Comparison of ENCODE assay signal across 8 cellular contexts in genomic region chr1:11935040-11935378, GRCh38. TPM values are rescaled to one million over a fixed set of nuclear protein-coding genes. Genes with fewer than 3 reads are reported as not detected.
DNase-seq lines count a peak whose midpoint lies in the region; ATAC-seq and TF ChIP-seq lines count a peak whose summit lies in the region.

No MANE protein-coding gene starts in this region.

- no peak for DNase-seq in BE2C
- no peak for DNase-seq in cardiac fibroblast (ENCODE audit: low read depth in 2 of 2)
- DNase-seq in RKO (ENCODE audit: low spot score) = no peak
- no peak for DNase-seq in NCI-H1694 treated with DMSO at 0.1 percent for 48 hours (lab: John Stamatoyannopoulos, UW)

- peak overlapping the region; percentile 69 for H3K27ac ChIP-seq in muscle layer of duodenum (ENCODE audit: low read length)

- H3K4me3 ChIP-seq in BE2C (ENCODE audit: low read depth, low read length) (peak overlapping the region; percentile 69), cardiac fibroblast (replicated peaks in 1 of 2; ENCODE audit: low read depth in 2 of 2, low read length in 2 of 2) (peak overlapping the region; percentile 62 to 71), muscle layer of duodenum (ENCODE audit: low read depth in 1 of 2, low read length in 2 of 2) (peak overlapping the region; percentile 82 to 85)

- TF ChIP-seq CTCF in BE2C (IDR thresholded peaks at IDR 0.05; ENCODE audit: low read depth, low read length) (no peak), cardiac fibroblast (IDR thresholded peaks at IDR 0.05; ENCODE audit: low read depth, low read length) (no peak)

- H3K27me3 ChIP-seq in BE2C = no peaks in the 10 kb centered on the region
- H3K27me3 ChIP-seq in muscle layer of duodenum (ENCODE audit: low read depth, low read length) = no peaks in the 10 kb centered on the region

- H3K36me3 ChIP-seq in BE2C = no peaks in the 10 kb centered on the region
- no peaks in the 10 kb centered on the region for H3K36me3 ChIP-seq in muscle layer of duodenum (ENCODE audit: control insufficient read depth in 1 of 2, insufficient read depth in 2 of 2, low read length in 2 of 2)

- H3K9me3 ChIP-seq in BE2C (no peaks in the 10 kb centered on the region), muscle layer of duodenum (ENCODE audit: control insufficient read depth in 1 of 2, low read length in 2 of 2) (no peaks in the 10 kb centered on the region)

- H3K4me1 ChIP-seq in BE2C = peaks cover 6% of the 10 kb centered on the region; the same call in 1 of the 2 replicates
- H3K4me1 ChIP-seq in muscle layer of duodenum (ENCODE audit: control insufficient read depth in 1 of 2, insufficient read depth in 2 of 2, low read length in 2 of 2) = peaks cover under 1 to 24% of the 10 kb centered on the region in 2 donors

- ATAC-seq in HG03175 (IDR thresholded peaks at IDR 0.05; ENCODE audit: unreplicated experiment) (peak; percentile 10), HG03432 (IDR thresholded peaks at IDR 0.05; ENCODE audit: unreplicated experiment) (no peak), HG02884 (IDR thresholded peaks at IDR 0.05; ENCODE audit: unreplicated experiment) (no peak)

RNA-seq across cellular contexts. Expression of gene PLOD1, which starts 0.5 kb away (rescaled TPM):
- 53.3 TPM for polyA plus RNA-seq in BE2C (2012; ENCODE audit: insufficient read depth, insufficient read length, low read depth)

RNA-seq across cellular contexts. Expression of gene KIAA2013, which starts 8.8 kb away (rescaled TPM):
- polyA plus RNA-seq in BE2C (2012; ENCODE audit: insufficient read depth, insufficient read length, low read depth) = 48.0 TPM

RNA-seq across cellular contexts. Expression of gene MFN2, which starts 45.2 kb away (rescaled TPM):
- 51.6 TPM for polyA plus RNA-seq in BE2C (2012; ENCODE audit: insufficient read depth, insufficient read length, low read depth)
